ENCODE assay signal across 21 cellular contexts in the genomic region with DNA sequence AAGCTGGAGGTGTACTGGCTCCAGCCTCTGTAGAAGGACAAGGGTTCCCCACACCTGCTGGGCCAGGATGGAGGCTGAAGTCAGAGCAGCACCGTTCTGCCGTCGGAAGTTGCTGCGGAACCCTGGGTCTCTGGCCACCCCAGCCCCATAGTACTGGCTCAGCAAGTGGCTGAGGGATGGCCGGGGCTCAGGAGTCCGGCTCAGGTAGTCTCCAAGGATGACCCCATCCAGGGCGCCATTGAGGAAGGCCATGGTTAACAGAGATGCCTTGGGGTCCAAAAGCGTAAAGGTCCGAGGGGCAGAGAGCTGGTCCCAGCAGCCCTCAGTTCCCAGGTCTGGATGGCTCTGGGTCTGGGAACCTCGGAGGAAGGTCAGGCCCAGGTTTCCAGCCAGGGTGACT. TPM values are rescaled to one million over a fixed set of nuclear protein-coding genes. Genes with fewer than 3 reads are reported as not detected.
DNase-seq lines count a peak whose midpoint lies in the region; ATAC-seq and TF ChIP-seq lines count a peak whose summit lies in the region.
"Had no signal": no experiment of that assay in that cellular context is flagged by ENCODE, and none has a peak within 500 bp of the region (broad histone marks: within the 10 kb centered on the region; RNA-seq: fewer than 3 reads in every experiment).

No MANE protein-coding gene starts in this region.

- no peak overlapping the region for H3K4ac ChIP-seq in neuronal stem cell (ENCODE audit: low read length)

- H3K4me3 ChIP-seq in heart right ventricle (no peak overlapping the region), neuronal stem cell (ENCODE audit: low read length in 2 of 2) (peak overlapping the region in 1 of 2 donors; percentile 6)
- H3K4me3 ChIP-seq: BLaER1 had no signal

- TF ChIP-seq CTCF in heart right ventricle (IDR thresholded peaks at IDR 0.05) (no peak), GM13977 (IDR thresholded peaks at IDR 0.05; ENCODE audit: extremely low read depth, insufficient read depth, missing control alignments) (no peak)

- H3K14ac ChIP-seq in neuronal stem cell (ENCODE audit: low read length) = peak overlapping the region; percentile 17

- intact Hi-C loops in cardiac septum (cut with DNase I) = no loop called here
- intact Hi-C loops in heart right ventricle (cut with DNase I) = loop anchor here in 2 of 10 donors (10.0 kb wide), 2 partner anchors 49 to 69 kb away; no protein-coding TSS in a partner anchor

- H3K9me3 ChIP-seq in heart right ventricle (peaks cover 0 to 11% (median 0%) of the 10 kb centered on the region in 11 donors), neuronal stem cell (replicated peaks in 1 of 2; ENCODE audit: control insufficient read depth in 2 of 2, insufficient read depth in 1 of 2, low read depth in 1 of 2, low read length in 2 of 2) (peaks cover 0 to 14% of the 10 kb centered on the region in 2 donors)
- H3K9me3 ChIP-seq: BE2C had no signal

- H3K27ac Mint-ChIP-seq in stimulated activated memory B cell treated with anti-CD40 and anti-IgM and Interleukin-4, amounts not matched to agents 10 μg/mL and 1 μg/mL and 100 μg/mL, for 72 hours = no peak overlapping the region
- H3K27ac Mint-ChIP-seq: CD14-positive monocyte had no signal

- H4K91ac ChIP-seq in neuronal stem cell (ENCODE audit: low read depth, low read length, poor library complexity) = no peak overlapping the region

- no peak overlapping the region for H2AFZ ChIP-seq in neuronal stem cell (ENCODE audit: low read length)

- H3K9ac ChIP-seq in neuronal stem cell (ENCODE audit: low read depth, low read length, poor library complexity) = no peak overlapping the region
- H3K9ac ChIP-seq: BLaER1 had no signal

- H2BK12ac ChIP-seq in neuronal stem cell (ENCODE audit: low read length) = no peak overlapping the region

- peak; percentile 50 for DNase-seq in cardiac septum (ENCODE audit: low spot score)
- DNase-seq in heart right ventricle = no peak
- peak; percentile 3 for DNase-seq in GM13977 (ENCODE audit: low spot score)
- DNase-seq in neuronal stem cell (ENCODE audit: low spot score) = no peak
- no peak for DNase-seq in NOMO-1 (lab: John Stamatoyannopoulos, UW; ENCODE audit: unreplicated experiment in 2 of 2)
- no peak for DNase-seq in NCI-H510A treated with DMSO at 0.1 percent for 48 hours (lab: John Stamatoyannopoulos, UW)
- DNase-seq: 8988T; ACHN; BE2C; C1 segment of cervical spinal cord; CD4-positive, alpha-beta memory T cell; CD4-positive, CD25-positive, alpha-beta regulatory T cell; CD8-positive, alpha-beta memory T cell; COR-L47; DMS79 treated with DMSO at 0.1 percent for 48 hours; GF-D8 had no signal

- peaks cover 7% of the 10 kb centered on the region for H3K4me1 Mint-ChIP-seq in stimulated activated memory B cell treated with anti-CD40 and anti-IgM and Interleukin-4, amounts not matched to agents 10 μg/mL and 1 μg/mL and 100 μg/mL, for 72 hours

- H3K27ac ChIP-seq in heart right ventricle (no peak overlapping the region), neuronal stem cell (replicated peaks; ENCODE audit: low read length) (no peak overlapping the region)
- H3K27ac ChIP-seq: BLaER1 had no signal

- ATAC-seq in heart right ventricle (no peak), GM21576 (IDR thresholded peaks at IDR 0.05; ENCODE audit: unreplicated experiment) (no peak)
- ATAC-seq in stimulated activated memory B cell treated with anti-CD40 and anti-IgM and Interleukin-4, amounts not matched to agents 10 μg/mL and 1 μg/mL and 100 μg/mL, for 72 hours = peak; percentile 12

- no peak overlapping the region for H2BK5ac ChIP-seq in neuronal stem cell (ENCODE audit: low read length)

- no peak overlapping the region for H2BK120ac ChIP-seq in neuronal stem cell (ENCODE audit: low read depth, low read length)

- H2AK5ac ChIP-seq in neuronal stem cell (ENCODE audit: low read depth, low read length) = no peak overlapping the region

- no peak overlapping the region for H4K8ac ChIP-seq in neuronal stem cell (ENCODE audit: low read depth, low read length)

- H3K23ac ChIP-seq in neuronal stem cell (ENCODE audit: low read depth, low read length, poor library complexity) = peak overlapping the region; percentile 67

- H3K36me3 Mint-ChIP-seq in stimulated activated memory B cell treated with anti-CD40 and anti-IgM and Interleukin-4, amounts not matched to agents 10 μg/mL and 1 μg/mL and 100 μg/mL, for 72 hours = no peaks in the 10 kb centered on the region
- H3K36me3 Mint-ChIP-seq: CD14-positive monocyte; CD4-positive, alpha-beta memory T cell; CD4-positive, CD25-positive, alpha-beta regulatory T cell; CD8-positive, alpha-beta memory T cell had no signal

- no peak overlapping the region for H3K4me2 ChIP-seq in neuronal stem cell (ENCODE audit: insufficient read depth, low read length, poor library complexity, severe bottlenecking)
- H3K4me2 ChIP-seq: BLaER1 had no signal

- H3K79me1 ChIP-seq in neuronal stem cell (ENCODE audit: low read depth, low read length) = no peaks in the 10 kb centered on the region

- H3K36me3 ChIP-seq in heart right ventricle (no peaks in the 10 kb centered on the region), neuronal stem cell (replicated peaks in 1 of 2; ENCODE audit: control insufficient read depth in 2 of 2, insufficient read depth in 2 of 2, low read length in 2 of 2) (no peaks in the 10 kb centered on the region)
- H3K36me3 ChIP-seq: BE2C, BLaER1 had no signal

- H3K27me3 Mint-ChIP-seq in stimulated activated memory B cell treated with anti-CD40 and anti-IgM and Interleukin-4, amounts not matched to agents 10 μg/mL and 1 μg/mL and 100 μg/mL, for 72 hours = peaks cover 10% of the 10 kb centered on the region
- H3K27me3 Mint-ChIP-seq: CD4-positive, alpha-beta memory T cell; CD4-positive, CD25-positive, alpha-beta regulatory T cell; CD8-positive, alpha-beta memory T cell had no signal

- 92 to 93% methylated on average over 10 of the region's 10 CpGs for WGBS in heart right ventricle, 2 donors
- no CpG with 5 or more reads among the region's 10 CpGs for WGBS in neuronal stem cell (ENCODE audit: extremely low coverage in 2 of 2, insufficient read length in 2 of 2, insufficient replicate concordance in 1 of 2), 2 donors

- H3K4me1 ChIP-seq in heart right ventricle (peaks cover 0 to 5% (median 0%) of the 10 kb centered on the region in 9 donors), neuronal stem cell (ENCODE audit: control insufficient read depth in 2 of 2, insufficient read depth in 1 of 2, low read depth in 1 of 2, low read length in 2 of 2) (no peaks in the 10 kb centered on the region)
- H3K4me1 ChIP-seq: BE2C had no signal

- H3K27me3 ChIP-seq in heart right ventricle = peaks cover 0 to 16% (median 13%) of the 10 kb centered on the region in 7 donors
- peaks cover 0 to 13% (median 0%) of the 10 kb centered on the region in 3 experiments for H3K27me3 ChIP-seq in neuronal stem cell (ENCODE audit: control insufficient read depth in 3 of 3, insufficient read depth in 3 of 3, low read depth in 1 of 3, low read length in 3 of 3)
- H3K27me3 ChIP-seq: BLaER1 had no signal

- H3K9me3 Mint-ChIP-seq in stimulated activated memory B cell treated with anti-CD40 and anti-IgM and Interleukin-4, amounts not matched to agents 10 μg/mL and 1 μg/mL and 100 μg/mL, for 72 hours = no peaks in the 10 kb centered on the region
- H3K9me3 Mint-ChIP-seq: CD4-positive, alpha-beta memory T cell; CD8-positive, alpha-beta memory T cell had no signal

- no peak overlapping the region for H3K4me3 Mint-ChIP-seq in stimulated activated memory B cell treated with anti-CD40 and anti-IgM and Interleukin-4, amounts not matched to agents 10 μg/mL and 1 μg/mL and 100 μg/mL, for 72 hours
- H3K4me3 Mint-ChIP-seq: CD14-positive monocyte; CD4-positive, alpha-beta memory T cell; CD8-positive, alpha-beta memory T cell had no signal

- H3K18ac ChIP-seq in neuronal stem cell (ENCODE audit: low read length) = no peak overlapping the region

- H2BK15ac ChIP-seq in neuronal stem cell (ENCODE audit: low read length) = no peak overlapping the region

- in situ Hi-C loops in GM13977 (cut with MboI; ENCODE audit: low pct_unique_long_range_greater_than_20kb, low sequenced_read_pairs, unreplicated experiment) = loop anchor here (10.0 kb wide), 1 partner anchor 59 kb away; no protein-coding TSS in a partner anchor

RNA-seq across cellular contexts. Expression of a gene that starts 3.7 kb away (rescaled TPM):
- total RNA-seq in cardiac septum = not detected
- total RNA-seq in heart right ventricle = not detected
- not detected for polyA plus RNA-seq in heart right ventricle
- not detected for polyA plus RNA-seq in neuronal stem cell (2013, experiment 1 of 2)
- polyA plus RNA-seq in neuronal stem cell (2013, experiment 2 of 2) = not detected
- total RNA-seq: CD4-positive, CD25-positive, alpha-beta regulatory T cell had no signal
- polyA plus RNA-seq: AG04450 had no signal

RNA-seq across cellular contexts. Expression of a gene that starts 11.3 kb away (rescaled TPM):
- total RNA-seq in cardiac septum = 1.7 TPM
- 1 to 10 TPM in 5 of 10 donors, under 1 TPM in 5; 0.19 to 6.6 (median 0.85) TPM for total RNA-seq in heart right ventricle
- 1 to 10 TPM in 1 of 2 donors, under 1 TPM in 1; 0.64 to 1.6 TPM for polyA plus RNA-seq in heart right ventricle
- polyA plus RNA-seq in neuronal stem cell (2013, experiment 1 of 2) = 0.04 TPM
- polyA plus RNA-seq in neuronal stem cell (2013, experiment 2 of 2) = 0.06 TPM

RNA-seq across cellular contexts. Expression of a gene that starts 25.9 kb away (rescaled TPM):
- total RNA-seq in cardiac septum (21.6 TPM), heart right ventricle (10 to 100 TPM; 19.5 to 34.3 (median 21.3) TPM)
- polyA plus RNA-seq in heart right ventricle = 10 to 100 TPM; 18.7 to 25.7 TPM
- polyA plus RNA-seq in neuronal stem cell (2013, experiment 1 of 2) = 35.1 TPM
- polyA plus RNA-seq in neuronal stem cell (2013, experiment 2 of 2) = 35.0 TPM

RNA-seq across cellular contexts. Expression of a gene that starts 32.7 kb away (rescaled TPM):
- total RNA-seq in cardiac septum (not detected), heart right ventricle (not detected)
- not detected for polyA plus RNA-seq in heart right ventricle
- 0.26 TPM for polyA plus RNA-seq in neuronal stem cell (2013, experiment 1 of 2)
- 0.19 TPM for polyA plus RNA-seq in neuronal stem cell (2013, experiment 2 of 2)
- total RNA-seq: CD4-positive, CD25-positive, alpha-beta regulatory T cell had no signal
- polyA plus RNA-seq: AG04450 had no signal

RNA-seq across cellular contexts. Expression of a gene that starts 56.8 kb away (rescaled TPM):
- total RNA-seq in cardiac septum (63.1 TPM), heart right ventricle (100 to 1,000 TPM in 1 of 10 donors, 10 to 100 TPM in 9; 45.2 to 101 (median 63.1) TPM)
- 100 to 1,000 TPM in 1 of 2 donors, 10 to 100 TPM in 1; 53.6 to 140 TPM for polyA plus RNA-seq in heart right ventricle
- 180 TPM for polyA plus RNA-seq in neuronal stem cell (2013, experiment 1 of 2)
- polyA plus RNA-seq in neuronal stem cell (2013, experiment 2 of 2) = 175 TPM

Comparison
In these comparisons a context has a peak if more than half of its experiments do, and no peak if none do; other contexts are left out.
1. DNase-seq: peak in cardiac septum (single experiment) and GM13977 (single experiment); none in heart right ventricle (0 of 2), neuronal stem cell (single experiment), NOMO-1 (0 of 2) and NCI-H510A treated with DMSO at 0.1 percent for 48 hours (single experiment).